In the genomic region with DNA sequence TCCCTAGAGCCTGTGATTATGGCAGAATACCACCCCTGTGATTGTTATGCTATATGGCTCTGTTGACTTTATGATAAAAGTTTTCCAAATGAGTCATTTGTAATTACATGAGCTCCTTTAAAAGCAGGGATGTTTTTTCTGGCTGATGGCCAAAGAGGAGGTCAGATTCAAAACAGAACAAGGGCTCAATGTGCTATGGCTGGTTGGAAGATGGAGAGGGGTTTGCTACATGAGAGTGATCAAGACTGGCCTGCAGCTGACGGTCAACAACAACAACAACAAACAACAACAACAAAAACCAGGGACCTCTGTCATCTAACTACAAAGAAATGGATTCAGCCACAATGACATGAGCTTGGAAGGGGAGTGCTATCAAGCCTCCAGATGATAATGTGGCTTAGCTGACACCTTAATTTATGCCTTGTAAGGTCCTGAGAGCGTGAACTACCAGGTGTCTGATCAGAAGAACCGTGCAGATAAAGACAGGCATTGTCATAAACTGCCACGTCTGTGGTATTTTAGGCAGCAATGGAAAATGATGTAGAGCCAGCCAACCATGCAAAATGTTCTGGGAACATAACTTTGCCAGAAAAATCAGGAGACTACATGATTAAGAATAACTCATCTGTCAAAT, we compare ENCODE assay signal across 8 cellular contexts. TPM values are rescaled to one million over a fixed set of nuclear protein-coding genes. Genes with fewer than 3 reads are reported as not detected.
DNase-seq lines count a peak whose midpoint lies in the region; ATAC-seq, FAIRE-seq and TF ChIP-seq lines count a peak whose summit lies in the region.

No MANE protein-coding gene starts in this region.

- no peak for TF ChIP-seq CTCF in bronchial epithelial cell (IDR thresholded peaks at IDR 0.05; ENCODE audit: insufficient read depth, low read length, severe bottlenecking)

- no peak overlapping the region for H3K4me3 ChIP-seq in bronchial epithelial cell (ENCODE audit: low read depth, low read length)

- DNase-seq in Daoy (ENCODE audit: low read depth) (peak; percentile 91), NCI-H2081 treated with DMSO at 0.1 percent for 48 hours (lab: John Stamatoyannopoulos, UW) (peak; percentile 5), bronchial epithelial cell (ENCODE audit: low read depth) (peak; percentile 90), non-pigmented ciliary epithelial cell (ENCODE audit: low read depth) (peak; percentile 88), NCI-H82 (lab: John Stamatoyannopoulos, UW) (no peak)

- peak; percentile 93 for FAIRE-seq in bronchial epithelial cell (lab: Jason Lieb, UNC)

- H3K27me3 ChIP-seq in bronchial epithelial cell (ENCODE audit: control insufficient read depth, insufficient read depth, low read length): peaks cover 22% of the 10 kb centered on the region

- ATAC-seq in GM21390 (IDR thresholded peaks at IDR 0.05; ENCODE audit: unreplicated experiment) (no peak), HG03097 (IDR thresholded peaks at IDR 0.05; ENCODE audit: low FRiP score, unreplicated experiment) (no peak), HG02938 (IDR thresholded peaks at IDR 0.05; ENCODE audit: unreplicated experiment) (no peak)

- H3K36me3 ChIP-seq in bronchial epithelial cell (ENCODE audit: control insufficient read depth, insufficient read depth, low read length): no peaks in the 10 kb centered on the region

RNA-seq across cellular contexts. Expression of a gene that starts 47.2 kb away (rescaled TPM):
- total RNA-seq in Daoy (2014; rRNA removed; shearing (Covaris generic)): not detected in 2 replicates
- total RNA-seq in bronchial epithelial cell: not detected in 2 replicates
